ENCODE assay signal across 8 cellular contexts in genomic region chr17:81392909-81393654, GRCh38. TPM values are rescaled to one million over a fixed set of nuclear protein-coding genes. Genes with fewer than 3 reads are reported as not detected.
DNase-seq lines count a peak whose midpoint lies in the region; ATAC-seq and TF ChIP-seq lines count a peak whose summit lies in the region.

No MANE protein-coding gene starts in this region.

- no peak for DNase-seq in AG09309 (ENCODE audit: low read depth)
- DNase-seq in Jurkat, Clone E6-1 (ENCODE audit: low read depth, low spot score) = no peak
- DNase-seq in dermis blood vessel endothelial cell = peak; percentile 50
- DNase-seq in central memory CD4-positive, alpha-beta T cell = no peak
- DNase-seq in OCI-M2 (lab: John Stamatoyannopoulos, UW; ENCODE audit: unreplicated experiment) = no peak

- H3K4me3 ChIP-seq in AG09309 (ENCODE audit: control insufficient read depth, low read depth, low read length) (peak overlapping the region; percentile 49), muscle layer of colon (ENCODE audit: low read depth in 1 of 2, low read length in 2 of 2) (peak overlapping the region; percentile 62 to 64)
- peak overlapping the region; percentile 62 for H3K4me3 ChIP-seq in Jurkat, Clone E6-1 (ENCODE audit: low read length)

- H3K36me3 ChIP-seq in muscle layer of colon (ENCODE audit: insufficient read depth, low read length) = no peaks in the 10 kb centered on the region

- no peaks in the 10 kb centered on the region for H3K9me3 ChIP-seq in muscle layer of colon (ENCODE audit: low read length)

- TF ChIP-seq CTCF in AG09309 (IDR thresholded peaks at IDR 0.05; ENCODE audit: control insufficient read depth, insufficient read depth, low read depth, low read length, missing control alignments) = no peak

- no peak for ATAC-seq in HG03097 (IDR thresholded peaks at IDR 0.05; ENCODE audit: low FRiP score, unreplicated experiment)
- no peak for ATAC-seq in HG02571 (IDR thresholded peaks at IDR 0.05; ENCODE audit: unreplicated experiment)

- H3K9ac ChIP-seq in muscle layer of colon (ENCODE audit: low read length) = peak overlapping the region; percentile 87

- H3K4me1 ChIP-seq in muscle layer of colon (ENCODE audit: insufficient read depth, low read length) = peaks cover 49% of the 10 kb centered on the region

- no peaks in the 10 kb centered on the region for H3K27me3 ChIP-seq in muscle layer of colon (ENCODE audit: control insufficient read depth in 1 of 2, insufficient read depth in 2 of 2, low read length in 2 of 2)

- H3K27ac ChIP-seq in muscle layer of colon (ENCODE audit: low read depth, low read length) = peak overlapping the region; percentile 92

RNA-seq across cellular contexts. Expression of gene BAHCC1, which starts 2.2 kb away (rescaled TPM):
- polyA plus RNA-seq in Jurkat, Clone E6-1 (2012; ENCODE audit: insufficient read depth, insufficient read length) = 8.7 TPM
- total RNA-seq in dermis blood vessel endothelial cell = 4.8 and 19.3 TPM in 2 replicates
